13 cellular contexts compared by ENCODE assay signal in genomic region chr7:42744746-42745145, GRCh38.
"Had no signal": no experiment of that assay in that cellular context is flagged by ENCODE, and none has a peak within 500 bp of the region (broad histone marks: within the 10 kb centered on the region; RNA-seq: fewer than 3 reads in every experiment).

No MANE protein-coding gene starts in this region.

- H3K9me3 ChIP-seq: MG63 had no signal

- DNase-seq: KG1, MG63, NCI-H1092, NCI-H1105 treated with DMSO at 0.1 percent for 48 hours, NCI-H1417 treated with DMSO at 0.1 percent for 48 hours, NCI-H146, NCI-H1694 treated with DMSO at 0.1 percent for 48 hours, NCI-H1930, NCI-H2107, NCI-H2227 treated with DMSO at 0.1 percent for 48 hours, NCI-H510A, NCI-H524 treated with DMSO at 0.1 percent for 48 hours, NCI-H774 had no signal

- H3K27me3 ChIP-seq: MG63 had no signal

- H3K36me3 ChIP-seq: MG63 had no signal

- H3K4me3 ChIP-seq: MG63 had no signal
